Comparison of ENCODE assay signal across 19 cellular contexts in genomic region chr2:164824865-164825264, GRCh38. TPM values are rescaled to one million over a fixed set of nuclear protein-coding genes. Genes with fewer than 3 reads are reported as not detected.
DNase-seq lines count a peak whose midpoint lies in the region; ATAC-seq and TF ChIP-seq lines count a peak whose summit lies in the region.
"Had no signal": no experiment of that assay in that cellular context is flagged by ENCODE, and none has a peak within 500 bp of the region (broad histone marks: within the 10 kb centered on the region; RNA-seq: fewer than 3 reads in every experiment).

No MANE protein-coding gene starts in this region.

- H3K27me3 ChIP-seq in Caco-2 (replicated peaks; ENCODE audit: control insufficient read depth, insufficient read depth, low read length): no peaks in the 10 kb centered on the region
- H3K27me3 ChIP-seq: spleen had no signal

- DNase-seq in GM04504 (ENCODE audit: low read depth): peak; percentile 11
- peak; percentile 54 for DNase-seq in M059J (ENCODE audit: low read depth)
- peak; percentile 55 for DNase-seq in epithelial cell of esophagus (ENCODE audit: low read depth)
- DNase-seq in renal cortical epithelial cell (ENCODE audit: low read depth): peak; percentile 51
- DNase-seq in hypothalamus (lab: John Stamatoyannopoulos, UW): no peak
- no peak for DNase-seq in Caco-2
- DNase-seq: activated CD4-positive, alpha-beta T cell treated with anti-CD3 and anti-CD28 coated beads, Interleukin-2, amount 10 ng/mL, durations not matched to agents 7 days and 5 days; activated naive CD4-positive, alpha-beta T cell treated with anti-CD3 and anti-CD28 coated beads, Interleukin-2, amount 50 U/mL, for 16 hours; left ventricle myocardium inferior; NCI-H1048; NCI-H187 treated with DMSO at 0.1 percent for 48 hours; spleen; stimulated activated CD4-positive, alpha-beta T cell treated with anti-CD3 and anti-CD28 coated beads, Interleukin-2, amount 100 ng/mL, for 48 hours had no signal

- no peaks in the 10 kb centered on the region for H3K9me3 Mint-ChIP-seq in Caco-2 (ENCODE audit: unreplicated experiment)
- H3K9me3 Mint-ChIP-seq: activated CD4-positive, alpha-beta T cell treated with anti-CD3 and anti-CD28 coated beads, Interleukin-2, amount 10 ng/mL, durations not matched to agents 7 days and 5 days; activated T-helper 1 cell treated with anti-CD3 and anti-CD28 coated beads, Interleukin-12 subunit alpha, Interleukin-12 subunit beta, Interleukin-2, Interleukin-4 antibody, amounts not matched to agents 30 ng/mL and 10 ng/mL and 1 ng/mL, durations not matched to agents 14 hours and 24 hours and 36 hours; natural killer cell treated with Interleukin-12 subunit alpha and Interleukin-12 subunit beta and Interleukin-15 and Interleukin-18, amount 100 ng/mL, for 72 hours; stimulated activated memory B cell treated with anti-CD40 and anti-IgM and Interleukin-4, amounts not matched to agents 10 μg/mL and 1 μg/mL and 100 μg/mL, for 72 hours had no signal

- CTCF ChIA-PET in Caco-2 (lab: Charles Lee): no interaction called here

- no peak overlapping the region for H3K27ac Mint-ChIP-seq in Caco-2 (ENCODE audit: unreplicated experiment)
- H3K27ac Mint-ChIP-seq: activated CD4-positive, alpha-beta T cell treated with anti-CD3 and anti-CD28 coated beads, Interleukin-2, amount 10 ng/mL, durations not matched to agents 7 days and 5 days; activated T-helper 1 cell treated with anti-CD3 and anti-CD28 coated beads, Interleukin-12 subunit alpha, Interleukin-12 subunit beta, Interleukin-2, Interleukin-4 antibody, amounts not matched to agents 30 ng/mL and 10 ng/mL and 1 ng/mL, durations not matched to agents 14 hours and 24 hours and 36 hours; natural killer cell treated with Interleukin-12 subunit alpha and Interleukin-12 subunit beta and Interleukin-15 and Interleukin-18, amount 100 ng/mL, for 72 hours; stimulated activated memory B cell treated with anti-CD40 and anti-IgM and Interleukin-4, amounts not matched to agents 10 μg/mL and 1 μg/mL and 100 μg/mL, for 72 hours had no signal

- POLR2A ChIA-PET in Caco-2 (lab: Charles Lee): no interaction called here

- H3K4me1 Mint-ChIP-seq in Caco-2 (ENCODE audit: low read depth, unreplicated experiment): peaks cover 15% of the 10 kb centered on the region
- H3K4me1 Mint-ChIP-seq: activated CD4-positive, alpha-beta T cell treated with anti-CD3 and anti-CD28 coated beads, Interleukin-2, amount 10 ng/mL, durations not matched to agents 7 days and 5 days had no signal

- no peaks in the 10 kb centered on the region for H3K4me1 ChIP-seq in Caco-2

- no peaks in the 10 kb centered on the region; the same call in 1 of the 2 replicates for H3K36me3 ChIP-seq in Caco-2 (ENCODE audit: control insufficient read depth, insufficient read depth, low read length)
- H3K36me3 ChIP-seq: left ventricle myocardium inferior, spleen, thoracic aorta had no signal

- TF ChIP-seq CTCF in epithelial cell of esophagus (IDR thresholded peaks at IDR 0.05; ENCODE audit: insufficient read depth, low read depth, low read length, missing control alignments) (no peak), Caco-2 (IDR thresholded peaks at IDR 0.05; ENCODE audit: insufficient read depth in 1 of 2, low read depth in 1 of 2, low read length in 1 of 2, severe bottlenecking in 1 of 2, unreplicated experiment in 1 of 2) (no peak)

- ATAC-seq in HG02938 (IDR thresholded peaks at IDR 0.05; ENCODE audit: unreplicated experiment): no peak
- no peak for ATAC-seq in HG02759 (IDR thresholded peaks at IDR 0.05; ENCODE audit: unreplicated experiment)
- ATAC-seq: natural killer cell treated with Interleukin-12 subunit alpha and Interleukin-12 subunit beta and Interleukin-15 and Interleukin-18, amount 100 ng/mL, for 72 hours; stimulated activated memory B cell treated with anti-CD40 and anti-IgM and Interleukin-4, amounts not matched to agents 10 μg/mL and 1 μg/mL and 100 μg/mL, for 72 hours had no signal

- H3K4me3 ChIP-seq in epithelial cell of esophagus (ENCODE audit: low read length): no peak overlapping the region
- no peak overlapping the region for H3K4me3 ChIP-seq in Caco-2 (ENCODE audit: low read depth, low read length)
- H3K4me3 ChIP-seq: left ventricle myocardium inferior, spleen, thoracic aorta had no signal

- no TSS peak for BruUV-seq in Caco-2 (replicated peaks; lab: Mats Ljungman, UMichigan)

- no peaks in the 10 kb centered on the region for H3K27me3 Mint-ChIP-seq in Caco-2 (ENCODE audit: insufficient read depth, unreplicated experiment)
- H3K27me3 Mint-ChIP-seq: stimulated activated memory B cell treated with anti-CD40 and anti-IgM and Interleukin-4, amounts not matched to agents 10 μg/mL and 1 μg/mL and 100 μg/mL, for 72 hours had no signal

- H3K36me3 Mint-ChIP-seq in Caco-2 (ENCODE audit: insufficient read depth, unreplicated experiment): peaks cover 9% of the 10 kb centered on the region
- H3K36me3 Mint-ChIP-seq: natural killer cell treated with Interleukin-12 subunit alpha and Interleukin-12 subunit beta and Interleukin-15 and Interleukin-18, amount 100 ng/mL, for 72 hours; stimulated activated memory B cell treated with anti-CD40 and anti-IgM and Interleukin-4, amounts not matched to agents 10 μg/mL and 1 μg/mL and 100 μg/mL, for 72 hours had no signal

- intact Hi-C loops in Caco-2 (cut with micrococcal nuclease; ENCODE audit: unreplicated experiment): no loop called here

- no peak overlapping the region for H3K4me3 Mint-ChIP-seq in Caco-2 (ENCODE audit: unreplicated experiment)
- H3K4me3 Mint-ChIP-seq: activated CD4-positive, alpha-beta T cell treated with anti-CD3 and anti-CD28 coated beads, Interleukin-2, amount 10 ng/mL, durations not matched to agents 7 days and 5 days; activated T-helper 1 cell treated with anti-CD3 and anti-CD28 coated beads, Interleukin-12 subunit alpha, Interleukin-12 subunit beta, Interleukin-2, Interleukin-4 antibody, amounts not matched to agents 30 ng/mL and 10 ng/mL and 1 ng/mL, durations not matched to agents 14 hours and 24 hours and 36 hours; natural killer cell treated with Interleukin-12 subunit alpha and Interleukin-12 subunit beta and Interleukin-15 and Interleukin-18, amount 100 ng/mL, for 72 hours; stimulated activated memory B cell treated with anti-CD40 and anti-IgM and Interleukin-4, amounts not matched to agents 10 μg/mL and 1 μg/mL and 100 μg/mL, for 72 hours had no signal

- no peaks in the 10 kb centered on the region for H3K9me3 ChIP-seq in Caco-2
- H3K9me3 ChIP-seq: left ventricle myocardium inferior, spleen, thoracic aorta had no signal

RNA-seq across cellular contexts. Expression of gene COBLL1, which starts 16.8 kb away (rescaled TPM):
- total RNA-seq in M059J (2014; rRNA removed; shearing (Covaris generic)): 12.5 and 15.6 TPM in 2 replicates
- 11.6 and 117 TPM in 2 replicates for total RNA-seq in renal cortical epithelial cell
- 42.1 and 47.9 TPM in 2 replicates for total RNA-seq in Caco-2 (2022)
- total RNA-seq: activated CD4-positive, alpha-beta T cell treated with anti-CD3 and anti-CD28 coated beads, Interleukin-2, amount 10 ng/mL, durations not matched to agents 7 days and 5 days; activated T-helper 1 cell treated with anti-CD3 and anti-CD28 coated beads, Interleukin-12 subunit alpha, Interleukin-12 subunit beta, Interleukin-2, Interleukin-4 antibody, amounts not matched to agents 30 ng/mL and 10 ng/mL and 1 ng/mL, durations not matched to agents 14 hours and 24 hours and 36 hours had no signal

Comparison
In these comparisons a context has a peak if more than half of its experiments do, and no peak if none do; other contexts are left out.
1. DNase-seq: peak in GM04504 (single experiment), M059J (single experiment), epithelial cell of esophagus (single experiment) and renal cortical epithelial cell (single experiment); none in hypothalamus (0 of 51) and Caco-2 (0 of 2).